Comparison of ENCODE assay signal across 10 cellular contexts in genomic region chr14:90677484-90678045, GRCh38.
DNase-seq lines count a peak whose midpoint lies in the region; ATAC-seq, FAIRE-seq and TF ChIP-seq lines count a peak whose summit lies in the region.
"Had no signal": no experiment of that assay in that cellular context is flagged by ENCODE, and none has a peak within 500 bp of the region (broad histone marks: within the 10 kb centered on the region; RNA-seq: fewer than 3 reads in every experiment).

No MANE protein-coding gene starts in this region.

- TF ChIP-seq EP300 in sigmoid colon (IDR thresholded peaks at IDR 0.05), result peak; percentile 59 to 84 (median 66)

- peaks cover 5 to 6% of the 10 kb centered on the region in 2 donors for H3K4me1 Mint-ChIP-seq in effector memory CD8-positive, alpha-beta T cell (ENCODE audit: low read depth in 2 of 2)

- H3K4me3 Mint-ChIP-seq in effector memory CD8-positive, alpha-beta T cell, result peak overlapping the region; percentile 45 to 48

- peaks cover 0 to 57% (median 47%) of the 10 kb centered on the region in 4 donors for H3K4me1 ChIP-seq in sigmoid colon

- peak; percentile 57 for FAIRE-seq in H54 (lab: Jason Lieb, UNC)
- FAIRE-seq: GM18507 had no signal

- no peaks in the 10 kb centered on the region for H3K9me3 Mint-ChIP-seq in effector memory CD8-positive, alpha-beta T cell

- no peaks in the 10 kb centered on the region for H3K27me3 Mint-ChIP-seq in effector memory CD8-positive, alpha-beta T cell

- no peaks in the 10 kb centered on the region for H3K36me3 Mint-ChIP-seq in effector memory CD8-positive, alpha-beta T cell (ENCODE audit: insufficient read depth)

- in situ Hi-C loops in SK-MEL-5 (cut with HindIII; ENCODE audit: low pct_unique_long_range_greater_than_20kb, low sequenced_read_pairs), result no loop called here

- peak; percentile 33 for DNase-seq in H54 (ENCODE audit: insufficient read length, low spot score)
- DNase-seq in SK-MEL-5 (ENCODE audit: low read depth, low spot score), result peak; percentile 28
- no peak for DNase-seq in effector memory CD8-positive, alpha-beta T cell
- no peak for DNase-seq in sigmoid colon
- DNase-seq in NCI-H526 (lab: John Stamatoyannopoulos, UW), result no peak
- DNase-seq: NCI-H526 treated with DMSO at 0.1 percent for 48 hours had no signal

- no peak for TF ChIP-seq CTCF in sigmoid colon (IDR thresholded peaks at IDR 0.05)

- ATAC-seq in effector memory CD8-positive, alpha-beta T cell (replicated peaks), result no peak
- ATAC-seq in GM19351 (IDR thresholded peaks at IDR 0.05; ENCODE audit: unreplicated experiment) (no peak), GM18909 (IDR thresholded peaks at IDR 0.05; ENCODE audit: poor library complexity, unreplicated experiment) (no peak), GM19023 (IDR thresholded peaks at IDR 0.05; ENCODE audit: unreplicated experiment) (no peak)

- no peaks in the 10 kb centered on the region for H3K9me3 ChIP-seq in sigmoid colon

- TF ChIP-seq POLR2A in H54 (IDR thresholded peaks at IDR 0.05; ENCODE audit: low read depth, low read length) (no peak), sigmoid colon (IDR thresholded peaks at IDR 0.05) (no peak)

- WGBS in sigmoid colon, 2 donors, result 64 to 81% methylated on average over 5 of the region's 5 CpGs

- H3K27ac Mint-ChIP-seq in effector memory CD8-positive, alpha-beta T cell, result peak overlapping the region in 1 of 2 donors; percentile 81

- H3K27me3 ChIP-seq in sigmoid colon, result no peaks in the 10 kb centered on the region

- peaks cover 0 to 7% (median 0%) of the 10 kb centered on the region in 4 donors for H3K36me3 ChIP-seq in sigmoid colon

- H3K4me3 ChIP-seq in sigmoid colon, result no peak overlapping the region

- intact Hi-C loops in sigmoid colon (cut with DNase I), result loop anchor here (2.0 to 5.0 kb wide), 4 partner anchors 33 to 275 kb away; no protein-coding TSS in a partner anchor

- peak overlapping the region; percentile 75 to 86 (median 84) for H3K27ac ChIP-seq in sigmoid colon

Comparison
In these comparisons a context has a peak if more than half of its experiments do, and no peak if none do; other contexts are left out.
1. DNase-seq: peak in H54 (single experiment) and SK-MEL-5 (single experiment); none in effector memory CD8-positive, alpha-beta T cell (0 of 3), sigmoid colon (single experiment) and NCI-H526 (0 of 2).